Comparison of ENCODE assay signal across 8 cellular contexts in the genomic region with DNA sequence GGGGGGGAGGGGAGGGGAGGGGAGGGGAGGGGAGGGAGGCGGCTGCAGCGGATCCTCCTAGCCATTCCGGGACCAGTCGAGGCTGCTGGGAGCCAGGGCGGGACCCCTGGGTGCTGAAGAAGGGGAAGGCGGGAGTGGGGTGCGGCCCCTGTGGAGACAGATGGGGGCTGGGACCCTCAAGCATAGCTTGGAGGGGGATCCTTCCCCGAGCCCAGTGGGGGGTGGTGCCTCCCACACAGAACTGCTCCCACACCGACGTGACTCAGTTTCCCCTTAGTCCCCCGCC. TPM values are rescaled to one million over a fixed set of nuclear protein-coding genes. Genes with fewer than 3 reads are reported as not detected.
DNase-seq lines count a peak whose midpoint lies in the region; ATAC-seq and TF ChIP-seq lines count a peak whose summit lies in the region.

No MANE protein-coding gene starts in this region.

- DNase-seq in AG04450 (ENCODE audit: low read depth, low spot score) (no peak), coronary artery (ENCODE audit: low spot score) (no peak), hypothalamus (lab: John Stamatoyannopoulos, UW) (no peak), NCI-H345 (lab: John Stamatoyannopoulos, UW) (no peak), NCI-H187 (lab: John Stamatoyannopoulos, UW) (no peak), pons (ENCODE audit: low spot score) (no peak)
- DNase-seq in Jurkat, Clone E6-1 (ENCODE audit: low read depth, low spot score), result no peak
- no peak for DNase-seq in natural killer cell treated with Interleukin-12 subunit alpha and Interleukin-12 subunit beta and Interleukin-15 and Interleukin-18, amount 100 ng/mL, for 72 hours (ENCODE audit: low spot score)

- H3K9me3 Mint-ChIP-seq in natural killer cell treated with Interleukin-12 subunit alpha and Interleukin-12 subunit beta and Interleukin-15 and Interleukin-18, amount 100 ng/mL, for 72 hours, result no peaks in the 10 kb centered on the region

- no peak for ATAC-seq in natural killer cell treated with Interleukin-12 subunit alpha and Interleukin-12 subunit beta and Interleukin-15 and Interleukin-18, amount 100 ng/mL, for 72 hours

- no peaks in the 10 kb centered on the region; the same call in 1 of the 2 replicates for H3K9me3 ChIP-seq in AG04450 (ENCODE audit: control insufficient read depth, insufficient read depth, low read length)

- CTCF ChIA-PET in AG04450 (lab: Charles Lee), result interaction anchor here (0.6 to 2.4 kb wide), 4 partner anchors 40 to 140 kb away, joined by 4 to 10 read pairs (median 6); no protein-coding TSS in a partner anchor

- no peaks in the 10 kb centered on the region for H3K36me3 Mint-ChIP-seq in natural killer cell treated with Interleukin-12 subunit alpha and Interleukin-12 subunit beta and Interleukin-15 and Interleukin-18, amount 100 ng/mL, for 72 hours

- peaks cover 28 to 29% of the 10 kb centered on the region in 2 donors for H3K4me1 Mint-ChIP-seq in natural killer cell treated with Interleukin-12 subunit alpha and Interleukin-12 subunit beta and Interleukin-15 and Interleukin-18, amount 100 ng/mL, for 72 hours (ENCODE audit: low read depth in 2 of 2)

- peak overlapping the region; percentile 84 for H3K4me3 Mint-ChIP-seq in natural killer cell treated with Interleukin-12 subunit alpha and Interleukin-12 subunit beta and Interleukin-15 and Interleukin-18, amount 100 ng/mL, for 72 hours

- POLR2A ChIA-PET in AG04450 (lab: Yijun Ruan, JAX), result interaction anchor here (0.9 to 12.1 kb wide), 19 partner anchors 10 to 118 kb away, joined by 3 to 230 read pairs (median 5); partner anchors contain the start of genes B4GALT7, DBN1, DDX41 and FAM193B

- H3K4me3 ChIP-seq in AG04450 (ENCODE audit: low read depth, low read length), result peak overlapping the region; percentile 95
- peak overlapping the region; percentile 60 for H3K4me3 ChIP-seq in Jurkat, Clone E6-1 (ENCODE audit: low read length)
- H3K4me3 ChIP-seq in coronary artery, result peak overlapping the region; percentile 98

- no peaks in the 10 kb centered on the region for H3K27me3 ChIP-seq in AG04450 (ENCODE audit: control insufficient read depth, insufficient read depth, low read length)

- peaks cover 8 to 10% of the 10 kb centered on the region in 2 donors for H3K27me3 Mint-ChIP-seq in natural killer cell treated with Interleukin-12 subunit alpha and Interleukin-12 subunit beta and Interleukin-15 and Interleukin-18, amount 100 ng/mL, for 72 hours

- no peak overlapping the region for H3K27ac Mint-ChIP-seq in natural killer cell treated with Interleukin-12 subunit alpha and Interleukin-12 subunit beta and Interleukin-15 and Interleukin-18, amount 100 ng/mL, for 72 hours

- TF ChIP-seq CTCF in AG04450 (IDR thresholded peaks at IDR 0.05; ENCODE audit: low read depth, low read length), result no peak
- no peak for TF ChIP-seq CTCF in coronary artery (IDR thresholded peaks at IDR 0.05)

- peak overlapping the region; percentile 88 for H3K27ac ChIP-seq in AG04450 (ENCODE audit: low read depth, low read length)
- H3K27ac ChIP-seq in coronary artery, result peak overlapping the region; percentile 91 to 100

RNA-seq across cellular contexts. Expression of gene PDLIM7, which starts 0.5 kb away (rescaled TPM):
- polyA plus RNA-seq in AG04450 (2011; rRNA removed), result 195 and 268 TPM in 2 replicates
- 134 and 147 TPM in 2 replicates for polyA minus RNA-seq in AG04450 (2011; rRNA and poly(A)+ RNA removed)
- polyA plus RNA-seq in Jurkat, Clone E6-1 (2012; ENCODE audit: insufficient read depth, insufficient read length), result 43.2 TPM
- 10 to 100 TPM; 15.5 to 39.1 TPM for total RNA-seq in natural killer cell treated with Interleukin-12 subunit alpha and Interleukin-12 subunit beta and Interleukin-15 and Interleukin-18, amount 100 ng/mL, for 72 hours

RNA-seq across cellular contexts. Expression of gene DOK3, which starts 12.7 kb away (rescaled TPM):
- polyA plus RNA-seq in AG04450 (2011; rRNA removed), result 0.50 and 0.96 TPM in 2 replicates
- polyA minus RNA-seq in AG04450 (2011; rRNA and poly(A)+ RNA removed), result 0.43 and 2.3 TPM in 2 replicates
- polyA plus RNA-seq in Jurkat, Clone E6-1 (2012; ENCODE audit: insufficient read depth, insufficient read length), result 4.1 TPM
- total RNA-seq in natural killer cell treated with Interleukin-12 subunit alpha and Interleukin-12 subunit beta and Interleukin-15 and Interleukin-18, amount 100 ng/mL, for 72 hours, result 10 to 100 TPM; 10.0 to 18.0 TPM

RNA-seq across cellular contexts. Expression of gene DDX41, which starts 19.8 kb away (rescaled TPM):
- 71.8 and 96.0 TPM in 2 replicates for polyA plus RNA-seq in AG04450 (2011; rRNA removed)
- 58.0 and 71.2 TPM in 2 replicates for polyA minus RNA-seq in AG04450 (2011; rRNA and poly(A)+ RNA removed)
- 187 TPM for polyA plus RNA-seq in Jurkat, Clone E6-1 (2012; ENCODE audit: insufficient read depth, insufficient read length)
- 100 to 1,000 TPM; 162 to 168 TPM for total RNA-seq in natural killer cell treated with Interleukin-12 subunit alpha and Interleukin-12 subunit beta and Interleukin-15 and Interleukin-18, amount 100 ng/mL, for 72 hours

RNA-seq across cellular contexts. Expression of gene DBN1, which starts 23.5 kb away (rescaled TPM):
- polyA plus RNA-seq in AG04450 (2011; rRNA removed), result 146 and 164 TPM in 2 replicates
- polyA minus RNA-seq in AG04450 (2011; rRNA and poly(A)+ RNA removed), result 169 and 227 TPM in 2 replicates
- 214 TPM for polyA plus RNA-seq in Jurkat, Clone E6-1 (2012; ENCODE audit: insufficient read depth, insufficient read length)
- 10 to 100 TPM in 1 of 2 donors, 1 to 10 TPM in 1; 7.1 to 13.3 TPM for total RNA-seq in natural killer cell treated with Interleukin-12 subunit alpha and Interleukin-12 subunit beta and Interleukin-15 and Interleukin-18, amount 100 ng/mL, for 72 hours

RNA-seq across cellular contexts. Expression of gene PRR7, which starts 50.3 kb away (rescaled TPM):
- 1.0 and 1.6 TPM in 2 replicates for polyA plus RNA-seq in AG04450 (2011; rRNA removed)
- polyA minus RNA-seq in AG04450 (2011; rRNA and poly(A)+ RNA removed), result 0.28 and 0.43 TPM in 2 replicates
- 10.9 TPM for polyA plus RNA-seq in Jurkat, Clone E6-1 (2012; ENCODE audit: insufficient read depth, insufficient read length)
- total RNA-seq in natural killer cell treated with Interleukin-12 subunit alpha and Interleukin-12 subunit beta and Interleukin-15 and Interleukin-18, amount 100 ng/mL, for 72 hours, result 1 to 10 TPM in 1 of 2 donors, under 1 TPM in 1; 0.83 to 2.6 TPM
